In genomic region chr11:119375629-119376196, GRCh38 we compare ENCODE assay signal across 9 cellular contexts. TPM values are rescaled to one million over a fixed set of nuclear protein-coding genes. Genes with fewer than 3 reads are reported as not detected.
DNase-seq lines count a peak whose midpoint lies in the region; ATAC-seq and TF ChIP-seq lines count a peak whose summit lies in the region.
"Had no signal": no experiment of that assay in that cellular context is flagged by ENCODE, and none has a peak within 500 bp of the region (broad histone marks: within the 10 kb centered on the region; RNA-seq: fewer than 3 reads in every experiment).

No MANE protein-coding gene starts in this region.

- H4K20me1 ChIP-seq in IMR-90 (ENCODE audit: insufficient read depth, low read length): no peaks in the 10 kb centered on the region

- intact Hi-C loops in IMR-90 (cut with micrococcal nuclease): no loop called here

- no peak for TF ChIP-seq RAD21 in IMR-90 (IDR thresholded peaks at IDR 0.05; ENCODE audit: low read length)

- H3K56ac ChIP-seq in IMR-90 (ENCODE audit: extremely low read depth, insufficient read depth, low read length): no peak overlapping the region

- no TSS peak for BruUV-seq in IMR-90 (replicated peaks; lab: Mats Ljungman, UMichigan)

- peak overlapping the region; percentile 27; the same call in 1 of the 2 replicates for H2AK5ac ChIP-seq in IMR-90 (ENCODE audit: low read depth, low read length)

- no peaks in the 10 kb centered on the region for H3K9me3 ChIP-seq in IMR-90 (ENCODE audit: control insufficient read depth, insufficient read depth, low read length)

- 25% methylated on average over 4 of the region's 11 CpGs; no CpG with 5 or more reads in 1 of the 2 experiments for WGBS in IMR-90 (ENCODE audit: extremely low coverage in 2 of 2, insufficient read length in 1 of 2), 2 experiments

- no peak overlapping the region; the same call in 2 of the 3 replicates for H2BK15ac ChIP-seq in IMR-90 (ENCODE audit: low read depth, low read length)

- peak overlapping the region; percentile 50; the same call in 1 of the 2 replicates for H3K4ac ChIP-seq in IMR-90 (ENCODE audit: low read depth, low read length)

- no peaks in the 10 kb centered on the region; the same call in 1 of the 2 replicates for H3K9me1 ChIP-seq in IMR-90 (ENCODE audit: insufficient read depth, low read length)

- H3K14ac ChIP-seq in IMR-90 (replicated peaks; ENCODE audit: low read depth, low read length): no peak overlapping the region

- no peak overlapping the region for H3K23ac ChIP-seq in IMR-90 (ENCODE audit: low read depth, low read length)

- no peak for TF ChIP-seq CTCF in IMR-90 (conservative IDR thresholded peaks at IDR 0.05; ENCODE audit: low read depth, low read length)
- TF ChIP-seq CTCF in chondrocyte (IDR thresholded peaks at IDR 0.05): no peak

- no peak overlapping the region for H3K27ac ChIP-seq in IMR-90 (ENCODE audit: insufficient read depth, low read length)

- H3K36me3 Mint-ChIP-seq in chondrocyte (ENCODE audit: low read depth): no peaks in the 10 kb centered on the region

- POLR2A ChIA-PET in IMR-90 (lab: Charles Lee; ENCODE audit: unreplicated experiment): interaction anchor here (1.1 kb wide), 1 partner anchor 19 kb away, joined by 3 read pairs; no protein-coding TSS in a partner anchor

- in situ Hi-C loops in IMR-90 (cut with MboI; ENCODE audit: low sequenced_read_pairs): no loop called here

- no peaks in the 10 kb centered on the region for H3K9me3 Mint-ChIP-seq in chondrocyte (ENCODE audit: low read depth)

- peak overlapping the region; percentile 13; the same call in 1 of the 2 replicates for H4K91ac ChIP-seq in IMR-90 (ENCODE audit: insufficient read depth, low read depth, low read length)

- no peak overlapping the region for H3K9ac ChIP-seq in IMR-90 (ENCODE audit: low read depth, low read length)

- dilution Hi-C loops in IMR-90 (cut with HindIII; ENCODE audit: low sequenced_read_pairs, unreplicated experiment): no loop called here

- H3K27me3 Mint-ChIP-seq in chondrocyte (ENCODE audit: low read depth): no peaks in the 10 kb centered on the region

- CTCF ChIA-PET in IMR-90 (lab: Yijun Ruan, JAX): interaction anchor here (1.0 to 4.0 kb wide), 6 partner anchors 8 to 99 kb away, joined by 3 to 32 read pairs (median 6); no protein-coding TSS in a partner anchor

- H3K27me3 ChIP-seq in IMR-90 (ENCODE audit: control insufficient read depth, insufficient read depth, low read length): no peaks in the 10 kb centered on the region

- H4K8ac ChIP-seq in IMR-90 (ENCODE audit: low read depth in 2 of 2, low read length in 2 of 2): peak overlapping the region in 1 of 2 experiments; percentile 15; a peak in 1 of 4 replicates

- peak overlapping the region; percentile 26; the same call in 1 of the 2 replicates for H2BK120ac ChIP-seq in IMR-90 (ENCODE audit: low read depth, low read length)

- H3K4me3 ChIP-seq in IMR-90 (ENCODE audit: insufficient read depth, low read depth, low read length): no peak overlapping the region

- no peak overlapping the region; the same call in 1 of the 2 replicates for H3K18ac ChIP-seq in IMR-90 (ENCODE audit: low read depth, low read length)

- H3K36me3 ChIP-seq in IMR-90 (ENCODE audit: control insufficient read depth, insufficient read depth, low read length): no peaks in the 10 kb centered on the region

- H3K27ac Mint-ChIP-seq in chondrocyte (ENCODE audit: unreplicated experiment): no peak overlapping the region

- peak; percentile 76 for ATAC-seq in IMR-90 (ENCODE audit: low read depth)
- peak; percentile 41 for ATAC-seq in left lobe of liver
- no peak for ATAC-seq in GM21515 (IDR thresholded peaks at IDR 0.05; ENCODE audit: unreplicated experiment)
- ATAC-seq in GM18870 (IDR thresholded peaks at IDR 0.05; ENCODE audit: unreplicated experiment): no peak

- no peak for TF ChIP-seq POLR2A in IMR-90 (IDR thresholded peaks at IDR 0.05; ENCODE audit: low read depth, low read length)

- H2BK5ac ChIP-seq in IMR-90 (ENCODE audit: low read depth, low read length, poor library complexity, severe bottlenecking): no peak overlapping the region

- peak; percentile 86 for DNase-seq in IMR-90
- peak; percentile 62 for DNase-seq in chondrocyte (ENCODE audit: low spot score)
- DNase-seq in left lobe of liver (ENCODE audit: low spot score): peak; percentile 75
- DNase-seq in stromal cell of bone marrow (ENCODE audit: low read depth): peak; percentile 83
- no peak for DNase-seq in CD1c-positive myeloid dendritic cell (ENCODE audit: extremely low spot score)
- no peak for DNase-seq in activated CD4-positive, alpha-beta T cell treated with anti-CD3 and anti-CD28 coated beads, Interleukin-2, amount 50 U/mL, for 48 hours
- DNase-seq: NCI-H1092 treated with DMSO at 0.1 percent for 48 hours had no signal

- H3K4me2 ChIP-seq in IMR-90 (ENCODE audit: low read depth, low read length): no peak overlapping the region; the same call in 1 of the 2 replicates

- H3K4me1 ChIP-seq in IMR-90 (ENCODE audit: control insufficient read depth, insufficient read depth, low read length): peaks cover 26% of the 10 kb centered on the region

- H3K4me1 Mint-ChIP-seq in chondrocyte (ENCODE audit: low read depth): peaks cover 19% of the 10 kb centered on the region

- H4K5ac ChIP-seq in IMR-90 (ENCODE audit: low read depth, low read length): peak overlapping the region; percentile 13; the same call in 1 of the 2 replicates

- peak overlapping the region; percentile 78 for H2AFZ ChIP-seq in IMR-90 (replicated peaks; ENCODE audit: low read length, poor library complexity)

- H2BK20ac ChIP-seq in IMR-90 (ENCODE audit: low read depth, low read length): peak overlapping the region; percentile 29; the same call in 1 of the 2 replicates

- no peak overlapping the region for H3K4me3 Mint-ChIP-seq in chondrocyte (ENCODE audit: unreplicated experiment)

- H2AK9ac ChIP-seq in IMR-90 (replicated peaks; ENCODE audit: low read depth, low read length, poor library complexity): peak overlapping the region; percentile 39

- no peaks in the 10 kb centered on the region for H3K79me1 ChIP-seq in IMR-90 (ENCODE audit: low read depth in 1 of 2, low read length in 2 of 2)

TF ChIP-seq in IMR-90, 13 proteins besides CTCF, POLR2A, EP300 and RAD21:
- TF ChIP-seq CEBPB (IDR thresholded peaks at IDR 0.05; ENCODE audit: low read depth, low read length) (no peak), FOS (IDR thresholded peaks at IDR 0.05; ENCODE audit: low read depth, low read length) (0 out of 2 replicates have a peak, but pooled peaks have one; percentile 4), ELK1 (IDR thresholded peaks at IDR 0.05; ENCODE audit: borderline replicate concordance, low read depth, low read length) (no peak), SMC3 (IDR thresholded peaks at IDR 0.05; ENCODE audit: low read depth, low read length) (no peak), MAFK (IDR thresholded peaks at IDR 0.05; ENCODE audit: low read depth, low read length) (no peak), MAZ (IDR thresholded peaks at IDR 0.05; ENCODE audit: borderline replicate concordance, low read depth, low read length) (peak; percentile 66), BHLHE40 (IDR thresholded peaks at IDR 0.05; ENCODE audit: low read depth, low read length) (peak; percentile 68; the same call in 1 of the 2 replicates), CHD1 (IDR thresholded peaks at IDR 0.05; ENCODE audit: low read depth, low read length) (no peak), RCOR1 (IDR thresholded peaks at IDR 0.05; ENCODE audit: insufficient replicate concordance, low read length) (peak; percentile 44)
TF ChIP-seq in IMR-90: peak in this region for 4.

RNA-seq across cellular contexts. Expression of gene USP2, which starts 5.8 kb away (rescaled TPM):
- total RNA-seq in IMR-90 (2012; rRNA removed) (under 0.01 and 0.18 TPM in 2 replicates), chondrocyte (2.1 to 4.1 TPM (median 3.6 TPM) in 3 replicates), left lobe of liver (10.9 TPM)
- 0.63 and 0.79 TPM in 2 replicates for polyA plus RNA-seq in IMR-90 (2012; rRNA removed)
- 0.25 and 0.74 TPM in 2 replicates for polyA plus RNA-seq in IMR-90 (2012; cell fraction: cytosol; rRNA removed)
- 1.8 and 3.1 TPM in 2 replicates for polyA plus RNA-seq in IMR-90 (2012; cell fraction: nucleus; rRNA removed; ENCODE audit: low replicate concordance)

RNA-seq across cellular contexts. Expression of gene MFRP, which starts 29.2 kb away (rescaled TPM):
- total RNA-seq in IMR-90 (2012; rRNA removed) (not detected in 2 replicates), chondrocyte (not detected in 3 replicates), left lobe of liver (not detected)
- not detected in 2 replicates for polyA plus RNA-seq in IMR-90 (2012; rRNA removed)
- polyA plus RNA-seq in IMR-90 (2012; cell fraction: cytosol; rRNA removed): 0.02 and 0.05 TPM in 2 replicates
- not detected in 2 replicates for polyA plus RNA-seq in IMR-90 (2012; cell fraction: nucleus; rRNA removed; ENCODE audit: low replicate concordance)

RNA-seq across cellular contexts. Expression of gene C1QTNF5, which starts 35.0 kb away (rescaled TPM):
- total RNA-seq in IMR-90 (2012; rRNA removed) (1.9 and 2.0 TPM in 2 replicates), chondrocyte (16.2 to 67.2 TPM (median 67.1 TPM) in 3 replicates), left lobe of liver (4.7 TPM)
- 5.4 and 5.8 TPM in 2 replicates for polyA plus RNA-seq in IMR-90 (2012; rRNA removed)
- polyA plus RNA-seq in IMR-90 (2012; cell fraction: cytosol; rRNA removed): 5.1 and 9.5 TPM in 2 replicates
- 5.6 and 7.4 TPM in 2 replicates for polyA plus RNA-seq in IMR-90 (2012; cell fraction: nucleus; rRNA removed; ENCODE audit: low replicate concordance)

RNA-seq across cellular contexts. Expression of gene RNF26, which starts 41.4 kb away (rescaled TPM):
- total RNA-seq in IMR-90 (2012; rRNA removed): 3.4 and 3.6 TPM in 2 replicates
- polyA plus RNA-seq in IMR-90 (2012; rRNA removed): 36.7 and 38.1 TPM in 2 replicates
- 34.0 and 44.0 TPM in 2 replicates for polyA plus RNA-seq in IMR-90 (2012; cell fraction: cytosol; rRNA removed)
- 7.8 and 14.3 TPM in 2 replicates for polyA plus RNA-seq in IMR-90 (2012; cell fraction: nucleus; rRNA removed; ENCODE audit: low replicate concordance)
- 22.8 to 26.0 TPM (median 24.3 TPM) in 3 replicates for total RNA-seq in chondrocyte
- 15.0 TPM for total RNA-seq in left lobe of liver

RNA-seq across cellular contexts. Expression of gene THY1, which starts 47.3 kb away (rescaled TPM):
- total RNA-seq in IMR-90 (2012; rRNA removed): 703 and 816 TPM in 2 replicates
- polyA plus RNA-seq in IMR-90 (2012; rRNA removed): 1,657 and 2,603 TPM in 2 replicates
- 329 and 2,274 TPM in 2 replicates for polyA plus RNA-seq in IMR-90 (2012; cell fraction: cytosol; rRNA removed)
- polyA plus RNA-seq in IMR-90 (2012; cell fraction: nucleus; rRNA removed; ENCODE audit: low replicate concordance): 846 and 954 TPM in 2 replicates
- total RNA-seq in chondrocyte: 198 to 219 TPM (median 215 TPM) in 3 replicates
- total RNA-seq in left lobe of liver: 0.96 TPM

Comparison
In these comparisons a context has a peak if more than half of its experiments do, and no peak if none do; other contexts are left out.
1. ATAC-seq: peak in IMR-90 (single experiment) and left lobe of liver (single experiment); none in GM21515 (single experiment) and GM18870 (single experiment).
2. DNase-seq: peak in IMR-90 (single experiment), chondrocyte (single experiment), left lobe of liver (single experiment) and stromal cell of bone marrow (single experiment); none in CD1c-positive myeloid dendritic cell (single experiment) and activated CD4-positive, alpha-beta T cell treated with anti-CD3 and anti-CD28 coated beads, Interleukin-2, amount 50 U/mL, for 48 hours (0 of 2).